1 cellular context compared by ENCODE assay signal in genomic region chr5:150253416-150254208, GRCh38.
TF ChIP-seq lines count a peak whose summit lies in the region.

No MANE protein-coding gene starts in this region.

TF ChIP-seq in HepG2, 621 proteins besides CTCF, POLR2A, EP300 and RAD21:
- TF ChIP-seq KDM1A (CRISPR knock-in tag; IDR thresholded peaks at IDR 0.05) (no peak), ZNF260 (CRISPR knock-in tag; IDR thresholded peaks at IDR 0.05; ENCODE audit: borderline replicate concordance, low read depth) (no peak), RCOR2 (CRISPR knock-in tag; IDR thresholded peaks at IDR 0.05) (0 out of 2 replicates have a peak, but pooled peaks have one; percentile 4), RBFOX2 (IDR thresholded peaks at IDR 0.05; ENCODE audit: low read depth, low read length) (no peak), ZNF263 (CRISPR knock-in tag; IDR thresholded peaks at IDR 0.05) (peak; percentile 48; the same call in 1 of the 2 replicates), ZNF264 (CRISPR knock-in tag; IDR thresholded peaks at IDR 0.05) (no peak), ZNF546 (CRISPR knock-in tag; conservative IDR thresholded peaks at IDR 0.05) (no peak), RARG (CRISPR knock-in tag; IDR thresholded peaks at IDR 0.05; ENCODE audit: low read depth) (no peak), ZMYM3 (CRISPR knock-in tag; IDR thresholded peaks at IDR 0.05) (0 out of 2 replicates have a peak, but pooled peaks have one; percentile 10)
- TF ChIP-seq, protein P1, sequence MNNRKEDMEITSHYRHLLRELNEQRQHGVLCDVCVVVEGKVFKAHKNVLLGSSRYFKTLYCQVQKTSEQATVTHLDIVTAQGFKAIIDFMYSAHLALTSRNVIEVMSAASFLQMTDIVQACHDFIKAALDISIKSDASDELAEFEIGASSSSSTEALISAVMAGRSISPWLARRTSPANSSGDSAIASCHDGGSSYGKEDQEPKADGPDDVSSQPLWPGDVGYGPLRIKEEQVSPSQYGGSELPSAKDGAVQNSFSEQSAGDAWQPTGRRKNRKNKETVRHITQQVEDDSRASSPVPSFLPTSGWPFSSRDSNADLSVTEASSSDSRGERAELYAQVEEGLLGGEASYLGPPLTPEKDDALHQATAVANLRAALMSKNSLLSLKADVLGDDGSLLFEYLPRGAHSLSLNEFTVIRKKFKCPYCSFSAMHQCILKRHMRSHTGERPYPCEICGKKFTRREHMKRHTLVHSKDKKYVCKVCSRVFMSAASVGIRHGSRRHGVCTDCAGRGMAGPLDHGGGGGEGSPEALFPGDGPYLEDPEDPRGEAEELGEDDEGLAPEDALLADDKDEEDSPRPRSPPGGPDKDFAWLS (CRISPR knock-in tag; IDR thresholded peaks at IDR 0.05; ENCODE audit: borderline replicate concordance), result no peak
